ENCODE assay signal across 8 cellular contexts in genomic region chr2:112053917-112054846, GRCh38. TPM values are rescaled to one million over a fixed set of nuclear protein-coding genes. Genes with fewer than 3 reads are reported as not detected.
DNase-seq lines count a peak whose midpoint lies in the region; TF ChIP-seq lines count a peak whose summit lies in the region.

No MANE protein-coding gene starts in this region.

- CTCF ChIA-PET in CD8-positive, alpha-beta memory T cell (lab: Charles Lee), result interaction anchor here (1.0 to 1.2 kb wide), 2 partner anchors 201 to 592 kb away, joined by 3 read pairs; partner anchors contain the start of genes SLC20A1 and ZC3H8

- POLR2A ChIA-PET in CD8-positive, alpha-beta memory T cell (lab: Charles Lee), result interaction anchor here (0.6 to 1.6 kb wide), 6 partner anchors 166 to 1196 kb away, joined by 3 to 5 read pairs (median 4); partner anchors contain the start of genes ANAPC1, BCL2L11 and SLC20A1

- H3K4me1 Mint-ChIP-seq in CD8-positive, alpha-beta memory T cell, result peaks cover 35 to 43% (median 41%) of the 10 kb centered on the region in 3 donors

- H4K5ac ChIP-seq in mesendoderm (ENCODE audit: low read length), result no peak overlapping the region

- no peak overlapping the region for H2BK120ac ChIP-seq in mesendoderm (ENCODE audit: low read depth, low read length)

- no peaks in the 10 kb centered on the region for H3K27me3 ChIP-seq in CD8-positive, alpha-beta memory T cell (ENCODE audit: insufficient read depth, low read length, poor library complexity, severe bottlenecking)
- no peaks in the 10 kb centered on the region for H3K27me3 ChIP-seq in effector memory CD4-positive, alpha-beta T cell (replicated peaks; ENCODE audit: control insufficient read depth, insufficient read depth, low read length, poor library complexity, severe bottlenecking)
- H3K27me3 ChIP-seq in mesendoderm (ENCODE audit: insufficient read depth, low read length, poor library complexity), result no peaks in the 10 kb centered on the region

- peak; percentile 95 to 99 (median 99) for DNase-seq in CD8-positive, alpha-beta memory T cell
- DNase-seq in GM20000 (ENCODE audit: low spot score) (peak; percentile 91), HT-29 (ENCODE audit: low spot score) (peak; percentile 95), mesendoderm (peak; percentile 99)
- peak; percentile 93 for DNase-seq in NK-92 treated with Interleukin-12 subunit alpha and Interleukin-12 subunit beta, amount 100 ng/mL, for 24 hours (lab: John Stamatoyannopoulos, UW)
- DNase-seq in activated CD8-positive, alpha-beta memory T cell treated with anti-CD3 and anti-CD28 coated beads for 4 hours (ENCODE audit: low read depth in 2 of 2), result peak; percentile 92 to 96
- DNase-seq in effector memory CD4-positive, alpha-beta T cell, result peak; percentile 94 to 98 (median 98)
- DNase-seq in stimulated activated CD8-positive, alpha-beta memory T cell treated with anti-CD3 and anti-CD28 coated beads, Interleukin-12 subunit alpha, Interleukin-12 subunit beta, amount 100 ng/mL, for 24 hours (ENCODE audit: extremely low read depth), result peak; percentile 94

- H3K27ac Mint-ChIP-seq in CD8-positive, alpha-beta memory T cell, result peak overlapping the region; percentile 93 to 99 (median 98)

- H2AK5ac ChIP-seq in mesendoderm (ENCODE audit: low read length), result no peak overlapping the region

- peak overlapping the region; percentile 96 for H3K4me2 ChIP-seq in mesendoderm (ENCODE audit: low read length)

- no peaks in the 10 kb centered on the region for H3K36me3 ChIP-seq in CD8-positive, alpha-beta memory T cell (ENCODE audit: insufficient read depth, low read length)
- H3K36me3 ChIP-seq in effector memory CD4-positive, alpha-beta T cell (ENCODE audit: control insufficient read depth, insufficient read depth, low read length), result no peaks in the 10 kb centered on the region
- no peaks in the 10 kb centered on the region for H3K36me3 ChIP-seq in mesendoderm (ENCODE audit: control insufficient read depth, insufficient read depth, low read length)

- H2BK15ac ChIP-seq in mesendoderm (replicated peaks; ENCODE audit: low read depth), result no peak overlapping the region

- no CpG with 5 or more reads among the region's 62 CpGs for WGBS in mesendoderm (ENCODE audit: extremely low coverage, insufficient coverage, low lambda C conversion rate)

- H3K79me2 ChIP-seq in mesendoderm (ENCODE audit: control insufficient read depth, insufficient read depth, low read length), result no peaks in the 10 kb centered on the region

- no peaks in the 10 kb centered on the region for H3K9me3 ChIP-seq in CD8-positive, alpha-beta memory T cell (ENCODE audit: low read length)
- no peaks in the 10 kb centered on the region for H3K9me3 ChIP-seq in effector memory CD4-positive, alpha-beta T cell (ENCODE audit: control insufficient read depth, low read length)

- H3K4me3 ChIP-seq in CD8-positive, alpha-beta memory T cell (ENCODE audit: low read length), result peak overlapping the region; percentile 83
- H3K4me3 ChIP-seq in effector memory CD4-positive, alpha-beta T cell (ENCODE audit: insufficient read depth, low read depth, low read length, poor library complexity, severe bottlenecking), result peak overlapping the region; percentile 81
- peak overlapping the region; percentile 90 for H3K4me3 ChIP-seq in mesendoderm (ENCODE audit: low read length)

- H3K4me1 ChIP-seq in CD8-positive, alpha-beta memory T cell (ENCODE audit: insufficient read depth, low read length), result peaks cover 26% of the 10 kb centered on the region
- peaks cover 18% of the 10 kb centered on the region for H3K4me1 ChIP-seq in effector memory CD4-positive, alpha-beta T cell (ENCODE audit: control insufficient read depth, insufficient read depth, low read length, poor library complexity, severe bottlenecking)
- H3K4me1 ChIP-seq in mesendoderm (ENCODE audit: control insufficient read depth, low read depth, low read length), result no peaks in the 10 kb centered on the region

- H3K56ac ChIP-seq in mesendoderm (ENCODE audit: low read length), result peak overlapping the region; percentile 100

- peak overlapping the region; percentile 91 for H3K23ac ChIP-seq in mesendoderm (ENCODE audit: low read length)

- H3K36me3 Mint-ChIP-seq in CD8-positive, alpha-beta memory T cell, result peaks cover 0 to 23% (median 2%) of the 10 kb centered on the region in 3 donors

- peak overlapping the region; percentile 95 for H3K9ac ChIP-seq in mesendoderm (ENCODE audit: low read length)

- no peaks in the 10 kb centered on the region for H3K9me3 Mint-ChIP-seq in CD8-positive, alpha-beta memory T cell

- no peak overlapping the region for H3K18ac ChIP-seq in mesendoderm (ENCODE audit: low read length)

- H3K27ac ChIP-seq in CD8-positive, alpha-beta memory T cell (ENCODE audit: low read depth, low read length), result peak overlapping the region; percentile 62
- peak overlapping the region; percentile 86 for H3K27ac ChIP-seq in effector memory CD4-positive, alpha-beta T cell (ENCODE audit: insufficient read depth, low read length, poor library complexity, severe bottlenecking)
- H3K27ac ChIP-seq in mesendoderm (ENCODE audit: low read depth, low read length), result peak overlapping the region; percentile 93

- H3K79me1 ChIP-seq in mesendoderm (ENCODE audit: low read length), result peaks cover 8% of the 10 kb centered on the region

- H3K27me3 Mint-ChIP-seq in CD8-positive, alpha-beta memory T cell, result no peaks in the 10 kb centered on the region

- H3K4ac ChIP-seq in mesendoderm (ENCODE audit: low read depth, low read length), result no peak overlapping the region

- no peak for TF ChIP-seq CTCF in GM20000 (IDR thresholded peaks at IDR 0.05; ENCODE audit: extremely low read depth, missing control alignments)

- peak overlapping the region; percentile 99 for H2BK5ac ChIP-seq in mesendoderm (ENCODE audit: low read length)

- no peak overlapping the region for H4K8ac ChIP-seq in mesendoderm (ENCODE audit: low read depth, low read length)

- H3K4me3 Mint-ChIP-seq in CD8-positive, alpha-beta memory T cell, result peak overlapping the region; percentile 94 to 99 (median 97)

RNA-seq across cellular contexts. Expression of gene TMEM87B, which starts 0.9 kb away (rescaled TPM):
- 10 to 100 TPM; 16.8 to 17.3 TPM for total RNA-seq in CD8-positive, alpha-beta memory T cell
- 12.9 TPM for polyA plus RNA-seq in CD8-positive, alpha-beta memory T cell
- total RNA-seq in HT-29 (2014; rRNA removed; shearing (Covaris generic)), result 9.1 and 18.7 TPM in 2 replicates
- 11.2 TPM for polyA plus RNA-seq in mesendoderm (2013, experiment 1 of 2)
- 11.0 TPM for polyA plus RNA-seq in mesendoderm (2013, experiment 2 of 2)

Comparison
In these comparisons a context has a peak if more than half of its experiments do, and no peak if none do; other contexts are left out.
1. Peak in every context shown above with its lines: DNase-seq, H3K4me3 ChIP-seq and H3K27ac ChIP-seq.